ENCODE assay signal across 9 cellular contexts in genomic region chr16:1770328-1771071, GRCh38. TPM values are rescaled to one million over a fixed set of nuclear protein-coding genes. Genes with fewer than 3 reads are reported as not detected.
DNase-seq lines count a peak whose midpoint lies in the region; ATAC-seq lines count a peak whose summit lies in the region.
"Had no signal": no experiment of that assay in that cellular context is flagged by ENCODE, and none has a peak within 500 bp of the region (broad histone marks: within the 10 kb centered on the region; RNA-seq: fewer than 3 reads in every experiment).

No MANE protein-coding gene starts in this region.

- H4K8ac ChIP-seq in mesendoderm (ENCODE audit: low read depth, low read length): no peak overlapping the region

- POLR2A ChIA-PET in activated CD4-positive, alpha-beta memory T cell treated with anti-CD3 and anti-CD28 coated beads for 36 hours (lab: Charles Lee): interaction anchor here (0.8 to 5.3 kb wide), 2 partner anchors 11 kb away, joined by 3 to 56 read pairs; partner anchors contain the start of genes NUBP2 and SPSB3

- H3K27me3 Mint-ChIP-seq in activated CD4-positive, alpha-beta memory T cell treated with anti-CD3 and anti-CD28 coated beads for 36 hours: no peaks in the 10 kb centered on the region
- H3K27me3 Mint-ChIP-seq in effector memory CD8-positive, alpha-beta T cell: no peaks in the 10 kb centered on the region

- intact Hi-C loops in activated CD4-positive, alpha-beta memory T cell treated with anti-CD3 and anti-CD28 coated beads for 36 hours (cut with micrococcal nuclease): loop anchor here (2.0 to 5.0 kb wide), 2 partner anchors 64 to 158 kb away; partner anchors contain the start of genes CRAMP1, IFT140 and MAPK8IP3

- H3K27ac Mint-ChIP-seq in activated CD4-positive, alpha-beta memory T cell treated with anti-CD3 and anti-CD28 coated beads for 36 hours: peak overlapping the region; percentile 82
- H3K27ac Mint-ChIP-seq in effector memory CD8-positive, alpha-beta T cell: peak overlapping the region; percentile 67 to 90

- peak overlapping the region; percentile 63 for H3K4me3 ChIP-seq in mesendoderm (ENCODE audit: low read length)

- no peaks in the 10 kb centered on the region for H3K9me3 Mint-ChIP-seq in activated CD4-positive, alpha-beta memory T cell treated with anti-CD3 and anti-CD28 coated beads for 36 hours
- no peaks in the 10 kb centered on the region for H3K9me3 Mint-ChIP-seq in effector memory CD8-positive, alpha-beta T cell

- CTCF ChIA-PET in activated CD4-positive, alpha-beta memory T cell treated with anti-CD3 and anti-CD28 coated beads for 36 hours (lab: Charles Lee): interaction anchor here (1.0 to 4.8 kb wide), 2 partner anchors 13 to 64 kb away, joined by 3 to 42 read pairs; partner anchors contain the start of genes MAPK8IP3, NUBP2 and SPSB3

- H3K79me2 ChIP-seq in mesendoderm (ENCODE audit: control insufficient read depth, insufficient read depth, low read length): peaks cover 11% of the 10 kb centered on the region

- no peak overlapping the region for H2AK5ac ChIP-seq in mesendoderm (ENCODE audit: low read length)

- no CpG with 5 or more reads among the region's 69 CpGs for WGBS in mesendoderm (ENCODE audit: extremely low coverage, insufficient coverage, low lambda C conversion rate)

- no peak overlapping the region for H2BK5ac ChIP-seq in mesendoderm (ENCODE audit: low read length)

- no peak overlapping the region for H2BK15ac ChIP-seq in mesendoderm (replicated peaks; ENCODE audit: low read depth)

- H3K4me1 ChIP-seq in mesendoderm (ENCODE audit: control insufficient read depth, low read depth, low read length): no peaks in the 10 kb centered on the region

- H3K4me1 Mint-ChIP-seq in activated CD4-positive, alpha-beta memory T cell treated with anti-CD3 and anti-CD28 coated beads for 36 hours (ENCODE audit: low read depth): peaks cover 6% of the 10 kb centered on the region
- H3K4me1 Mint-ChIP-seq in effector memory CD8-positive, alpha-beta T cell (ENCODE audit: low read depth in 2 of 2): peaks cover 16% of the 10 kb centered on the region in 2 donors

- H3K23ac ChIP-seq in mesendoderm (ENCODE audit: low read length): no peak overlapping the region

- H2BK120ac ChIP-seq in mesendoderm (ENCODE audit: low read depth, low read length): no peak overlapping the region

- no peaks in the 10 kb centered on the region for H3K36me3 ChIP-seq in mesendoderm (ENCODE audit: control insufficient read depth, insufficient read depth, low read length)

- DNase-seq in D341Med (ENCODE audit: low spot score) (peak; percentile 60), NCI-H187 (lab: John Stamatoyannopoulos, UW) (peak; percentile 88 to 95), mesendoderm (peak; percentile 70)
- DNase-seq in activated CD4-positive, alpha-beta memory T cell treated with anti-CD3 and anti-CD28 coated beads for 36 hours: peak; percentile 74
- DNase-seq in effector memory CD8-positive, alpha-beta T cell: peak; percentile 37 to 53 (median 50)
- DNase-seq in stimulated activated naive CD4-positive, alpha-beta T cell (lab: John Stamatoyannopoulos, UW): peak in 5 of 6 experiments; percentile 22 to 41 (median 33)

- peak overlapping the region; percentile 28 for H3K4me2 ChIP-seq in mesendoderm (ENCODE audit: low read length)

- H3K4ac ChIP-seq in mesendoderm (ENCODE audit: low read depth, low read length): peak overlapping the region; percentile 40

- H3K27me3 ChIP-seq in mesendoderm (ENCODE audit: insufficient read depth, low read length, poor library complexity): no peaks in the 10 kb centered on the region

- no peak overlapping the region for H3K27ac ChIP-seq in mesendoderm (ENCODE audit: low read depth, low read length)

- peak overlapping the region; percentile 93 for H3K9ac ChIP-seq in mesendoderm (ENCODE audit: low read length)

- H3K18ac ChIP-seq in mesendoderm (ENCODE audit: low read length): no peak overlapping the region

- H3K36me3 Mint-ChIP-seq in activated CD4-positive, alpha-beta memory T cell treated with anti-CD3 and anti-CD28 coated beads for 36 hours: peaks cover 21% of the 10 kb centered on the region
- H3K36me3 Mint-ChIP-seq in effector memory CD8-positive, alpha-beta T cell (ENCODE audit: insufficient read depth): peaks cover 55% of the 10 kb centered on the region

- ATAC-seq in effector memory CD8-positive, alpha-beta T cell (replicated peaks): peak; percentile 36
- ATAC-seq in GM18520 (IDR thresholded peaks at IDR 0.05; ENCODE audit: unreplicated experiment) (no peak), GM18873 (IDR thresholded peaks at IDR 0.05; ENCODE audit: low FRiP score, unreplicated experiment) (no peak)

- peak overlapping the region; percentile 94 for H3K4me3 Mint-ChIP-seq in activated CD4-positive, alpha-beta memory T cell treated with anti-CD3 and anti-CD28 coated beads for 36 hours
- peak overlapping the region; percentile 95 to 97 for H3K4me3 Mint-ChIP-seq in effector memory CD8-positive, alpha-beta T cell

- no peak overlapping the region for H4K5ac ChIP-seq in mesendoderm (ENCODE audit: low read length)

- peak overlapping the region; percentile 99 for H3K56ac ChIP-seq in mesendoderm (ENCODE audit: low read length)

- peaks cover 8% of the 10 kb centered on the region for H3K79me1 ChIP-seq in mesendoderm (ENCODE audit: low read length)

RNA-seq across cellular contexts. Expression of gene NME3, which starts 0.8 kb away (rescaled TPM):
- 10 to 100 TPM; 53.0 to 53.1 TPM for total RNA-seq in activated CD4-positive, alpha-beta memory T cell treated with anti-CD3 and anti-CD28 coated beads for 36 hours
- 31.1 TPM for polyA plus RNA-seq in mesendoderm (2013, experiment 1 of 2)
- polyA plus RNA-seq in mesendoderm (2013, experiment 2 of 2): 31.7 TPM
- total RNA-seq: M059J had no signal

RNA-seq across cellular contexts. Expression of gene EME2, which starts 2.1 kb away (rescaled TPM):
- total RNA-seq in activated CD4-positive, alpha-beta memory T cell treated with anti-CD3 and anti-CD28 coated beads for 36 hours: 10 to 100 TPM; 11.9 to 15.3 TPM
- polyA plus RNA-seq in mesendoderm (2013, experiment 1 of 2): 7.9 TPM
- polyA plus RNA-seq in mesendoderm (2013, experiment 2 of 2): 8.2 TPM

RNA-seq across cellular contexts. Expression of gene MRPS34, which starts 2.4 kb away (rescaled TPM):
- 100 to 1,000 TPM; 151 to 152 TPM for total RNA-seq in activated CD4-positive, alpha-beta memory T cell treated with anti-CD3 and anti-CD28 coated beads for 36 hours
- polyA plus RNA-seq in mesendoderm (2013, experiment 1 of 2): 242 TPM
- 246 TPM for polyA plus RNA-seq in mesendoderm (2013, experiment 2 of 2)

RNA-seq across cellular contexts. Expression of gene SPSB3, which starts 11.9 kb away (rescaled TPM):
- total RNA-seq in activated CD4-positive, alpha-beta memory T cell treated with anti-CD3 and anti-CD28 coated beads for 36 hours: 10 to 100 TPM; 21.2 to 21.8 TPM
- polyA plus RNA-seq in mesendoderm (2013, experiment 1 of 2): 10.0 TPM
- polyA plus RNA-seq in mesendoderm (2013, experiment 2 of 2): 9.7 TPM

RNA-seq across cellular contexts. Expression of gene NUBP2, which starts 12.3 kb away (rescaled TPM):
- total RNA-seq in activated CD4-positive, alpha-beta memory T cell treated with anti-CD3 and anti-CD28 coated beads for 36 hours: 10 to 100 TPM; 45.9 to 48.0 TPM
- polyA plus RNA-seq in mesendoderm (2013, experiment 1 of 2): 54.8 TPM
- polyA plus RNA-seq in mesendoderm (2013, experiment 2 of 2): 55.5 TPM

Comparison
In these comparisons a context has a peak if more than half of its experiments do, and no peak if none do; other contexts are left out.
1. DNase-seq: peak in every context shown above with its lines; median percentile 92 in NCI-H187; 74 in activated CD4-positive, alpha-beta memory T cell treated with anti-CD3 and anti-CD28 coated beads for 36 hours; 70 in mesendoderm; 60 in D341Med; 50 in effector memory CD8-positive, alpha-beta T cell; 33 in stimulated activated naive CD4-positive, alpha-beta T cell.